9 cellular contexts compared by ENCODE assay signal in genomic region chr5:90932052-90932699, GRCh38.
A peak's percentile ranks its signal among the peaks of the same experiment; 100 is the strongest.
DNase-seq lines count a peak whose midpoint lies in the region; ATAC-seq and TF ChIP-seq lines count a peak whose summit lies in the region.
"Had no signal": no experiment of that assay in that cellular context is flagged by ENCODE, and none has a peak within 500 bp of the region (broad histone marks: within the 10 kb centered on the region; RNA-seq: fewer than 3 reads in every experiment).

No MANE protein-coding gene starts in this region.

- no peaks in the 10 kb centered on the region for H3K9me3 ChIP-seq in CD4-positive, CD25-positive, alpha-beta regulatory T cell (ENCODE audit: control insufficient read depth in 2 of 2, low read length in 2 of 2)
- H3K9me3 ChIP-seq in uterus, result no peaks in the 10 kb centered on the region

- H3K9me3 Mint-ChIP-seq in CD4-positive, CD25-positive, alpha-beta regulatory T cell, result peaks cover 0 to 4% (median 0%) of the 10 kb centered on the region in 7 donors

- H3K36me3 ChIP-seq in CD4-positive, CD25-positive, alpha-beta regulatory T cell (ENCODE audit: control insufficient read depth, insufficient read depth, low read length), result no peaks in the 10 kb centered on the region
- no peaks in the 10 kb centered on the region for H3K36me3 ChIP-seq in uterus

- peaks cover 4% of the 10 kb centered on the region for H3K27me3 Mint-ChIP-seq in CD4-positive, CD25-positive, alpha-beta regulatory T cell

- H3K27ac Mint-ChIP-seq in CD4-positive, CD25-positive, alpha-beta regulatory T cell, result no peak overlapping the region
- H3K27ac Mint-ChIP-seq: T-helper 1 cell treated with Interleukin-12 subunit alpha and Interleukin-12 subunit beta and Interleukin-4 antibody, amounts not matched to agents 30 μg/mL and 1 μg/mL, for 36 hours had no signal

- no peaks in the 10 kb centered on the region for H3K36me3 Mint-ChIP-seq in CD4-positive, CD25-positive, alpha-beta regulatory T cell

- peaks cover 0 to 4% (median 0%) of the 10 kb centered on the region in 4 donors for H3K4me1 Mint-ChIP-seq in CD4-positive, CD25-positive, alpha-beta regulatory T cell

- H3K27me3 ChIP-seq in CD4-positive, CD25-positive, alpha-beta regulatory T cell (ENCODE audit: control insufficient read depth, insufficient read depth, low read length), result peaks cover 2% of the 10 kb centered on the region
- no peaks in the 10 kb centered on the region for H3K27me3 ChIP-seq in uterus

- no peak for TF ChIP-seq POLR2A in uterus (IDR thresholded peaks at IDR 0.05)

- in situ Hi-C loops in GM13976 (cut with MboI; ENCODE audit: low sequenced_read_pairs, unreplicated experiment), result loop anchor here (10.0 to 25.0 kb wide), 2 partner anchors 155 to 463 kb away; no protein-coding TSS in a partner anchor

- TF ChIP-seq CTCF in GM13976 (IDR thresholded peaks at IDR 0.05; ENCODE audit: borderline replicate concordance, control extremely low read depth, extremely low read depth, insufficient read depth, missing control alignments) (peak; percentile 71), epithelial cell of esophagus (IDR thresholded peaks at IDR 0.05; ENCODE audit: insufficient read depth, low read depth, low read length, missing control alignments) (peak; percentile 83), uterus (IDR thresholded peaks at IDR 0.05) (peak; percentile 66 to 85 (median 79))

- no peaks in the 10 kb centered on the region for H3K4me1 ChIP-seq in CD4-positive, CD25-positive, alpha-beta regulatory T cell (ENCODE audit: control insufficient read depth, insufficient read depth, low read length, poor library complexity, severe bottlenecking)
- no peaks in the 10 kb centered on the region for H3K4me1 ChIP-seq in uterus

- no peak overlapping the region for H3K4me3 Mint-ChIP-seq in CD4-positive, CD25-positive, alpha-beta regulatory T cell
- H3K4me3 Mint-ChIP-seq: T-helper 1 cell treated with Interleukin-12 subunit alpha and Interleukin-12 subunit beta and Interleukin-4 antibody, amounts not matched to agents 30 μg/mL and 1 μg/mL, for 36 hours had no signal

- intact Hi-C loops in uterus (cut with DNase I; ENCODE audit: low total_unique reads), result no loop called here

- H3K27ac ChIP-seq in CD4-positive, CD25-positive, alpha-beta regulatory T cell (ENCODE audit: insufficient read depth, low read length, poor library complexity, severe bottlenecking), result no peak overlapping the region
- H3K27ac ChIP-seq in uterus, result peak overlapping the region in 1 of 2 donors; percentile 29

- DNase-seq in CD4-positive, CD25-positive, alpha-beta regulatory T cell, result peak; percentile 4 to 32 (median 26)
- DNase-seq in GM13976 (ENCODE audit: low spot score), result peak; percentile 64
- peak; percentile 59 for DNase-seq in HuH-7.5 (ENCODE audit: low spot score)
- DNase-seq in T follicular helper cell (ENCODE audit: low read depth), result peak; percentile 1
- DNase-seq in epithelial cell of esophagus (ENCODE audit: low read depth), result peak; percentile 67
- peak; percentile 76 for DNase-seq in myocyte (ENCODE audit: low read depth)
- DNase-seq in uterus, result peak; percentile 18 to 55

- no peak for ATAC-seq in CD4-positive, CD25-positive, alpha-beta regulatory T cell (ENCODE audit: low read depth in 2 of 2)
- ATAC-seq in GM18520 (IDR thresholded peaks at IDR 0.05; ENCODE audit: unreplicated experiment), result no peak

- H3K4me3 ChIP-seq in CD4-positive, CD25-positive, alpha-beta regulatory T cell (ENCODE audit: low read depth, low read length), result no peak overlapping the region
- H3K4me3 ChIP-seq in epithelial cell of esophagus (ENCODE audit: low read length) (no peak overlapping the region), uterus (no peak overlapping the region)

Comparison
In these comparisons a context has a peak if more than half of its experiments do, and no peak if none do; other contexts are left out.
1. DNase-seq: peak in every context shown above with its lines; median percentile 76 in myocyte; 67 in epithelial cell of esophagus; 64 in GM13976; 59 in HuH-7.5; 36 in uterus; 26 in CD4-positive, CD25-positive, alpha-beta regulatory T cell; 1 in T follicular helper cell.